ENCODE assay signal across 28 cellular contexts in genomic region chr7:100943693-100944092, GRCh38. TPM values are rescaled to one million over a fixed set of nuclear protein-coding genes. Genes with fewer than 3 reads are reported as not detected.
"Had no signal": no experiment of that assay in that cellular context is flagged by ENCODE, and none has a peak within 500 bp of the region (broad histone marks: within the 10 kb centered on the region; RNA-seq: fewer than 3 reads in every experiment).

No MANE protein-coding gene starts in this region.

- H3K27ac ChIP-seq: adrenal gland, ascending aorta, brain microvascular endothelial cell, neutrophil, ovary had no signal

- H3K9me3 Mint-ChIP-seq: natural killer cell treated with Interleukin-12 subunit alpha and Interleukin-12 subunit beta and Interleukin-15 and Interleukin-18, amount 100 ng/mL, for 72 hours had no signal

- ATAC-seq: activated CD8-positive, alpha-beta T cell treated with anti-CD3 and anti-CD28 coated beads for 36 hours; activated T-helper 17 cell treated with anti-CD3 and anti-CD28 coated beads, Interleukin-2, amount 50 U/mL, for 72 hours; esophagus mucosa; left ventricle myocardium superior; natural killer cell treated with Interleukin-12 subunit alpha and Interleukin-12 subunit beta and Interleukin-15 and Interleukin-18, amount 100 ng/mL, for 72 hours; stimulated activated naive B cell treated with anti-CD40 and anti-IgM and Interleukin-4, amounts not matched to agents 10 μg/mL and 1 μg/mL and 100 μg/mL, for 72 hours had no signal

- H3K27me3 ChIP-seq: adrenal gland, ascending aorta, brain microvascular endothelial cell, ovary, vagina had no signal

- H3K4me1 ChIP-seq: adrenal gland, ascending aorta, prostate gland had no signal

- H3K4me3 ChIP-seq: adrenal gland, ascending aorta, ovary, prostate gland, vagina had no signal

- H3K4me3 Mint-ChIP-seq: activated CD4-positive, alpha-beta T cell treated with anti-CD3 and anti-CD28 coated beads, Interleukin-2, amount 10 ng/mL, durations not matched to agents 7 days and 5 days; activated CD8-positive, alpha-beta T cell treated with anti-CD3 and anti-CD28 coated beads for 36 hours; activated naive CD8-positive, alpha-beta T cell; activated T-helper 17 cell treated with anti-CD3 and anti-CD28 coated beads, Interleukin-2, amount 50 U/mL, for 72 hours; natural killer cell treated with Interleukin-12 subunit alpha and Interleukin-12 subunit beta and Interleukin-15 and Interleukin-18, amount 100 ng/mL, for 72 hours; stimulated activated naive B cell treated with anti-CD40 and anti-IgM and Interleukin-4, amounts not matched to agents 10 μg/mL and 1 μg/mL and 100 μg/mL, for 72 hours had no signal

- H3K4me1 Mint-ChIP-seq: activated CD4-positive, alpha-beta T cell treated with anti-CD3 and anti-CD28 coated beads, Interleukin-2, amount 10 ng/mL, durations not matched to agents 7 days and 5 days; activated T-helper 17 cell treated with anti-CD3 and anti-CD28 coated beads, Interleukin-2, amount 50 U/mL, for 72 hours had no signal

- H3K9me3 ChIP-seq: adrenal gland, ascending aorta, neutrophil, ovary, prostate gland, vagina had no signal

- FAIRE-seq: endothelial cell of umbilical vein had no signal

- H3K27ac Mint-ChIP-seq: activated CD4-positive, alpha-beta T cell treated with anti-CD3 and anti-CD28 coated beads, Interleukin-2, amount 10 ng/mL, durations not matched to agents 7 days and 5 days; activated CD8-positive, alpha-beta T cell treated with anti-CD3 and anti-CD28 coated beads for 36 hours; activated naive CD8-positive, alpha-beta T cell; activated T-helper 17 cell treated with anti-CD3 and anti-CD28 coated beads, Interleukin-2, amount 50 U/mL, for 72 hours; natural killer cell treated with Interleukin-12 subunit alpha and Interleukin-12 subunit beta and Interleukin-15 and Interleukin-18, amount 100 ng/mL, for 72 hours; stimulated activated naive B cell treated with anti-CD40 and anti-IgM and Interleukin-4, amounts not matched to agents 10 μg/mL and 1 μg/mL and 100 μg/mL, for 72 hours had no signal

- DNase-seq: activated CD4-positive, alpha-beta T cell treated with anti-CD3 and anti-CD28 coated beads, Interleukin-2, amount 10 ng/mL, durations not matched to agents 7 days and 5 days; activated CD4-positive, CD25-positive, alpha-beta regulatory T cell treated with anti-CD3 and anti-CD28 coated beads, Interleukin-2, amount 50 U/mL, for 72 hours; activated CD8-positive, alpha-beta T cell treated with anti-CD3 and anti-CD28 coated beads for 36 hours; activated naive CD4-positive, alpha-beta T cell; activated T-cell treated with anti-CD3 and anti-CD28 coated beads, Interleukin-2, amount 50 U/mL, for 1 hour; adrenal gland; brain microvascular endothelial cell; caudate nucleus; effector memory CD4-positive, alpha-beta T cell; foreskin melanocyte; left ventricle myocardium superior; midbrain; ovary; stimulated activated CD4-positive, alpha-beta T cell treated with anti-CD3 and anti-CD28 coated beads, Interleukin-2, amount 100 ng/mL, for 48 hours; stimulated activated CD8-positive, alpha-beta memory T cell treated with anti-CD3 and anti-CD28 coated beads, Interleukin-4, amount 100 ng/mL, for 48 hours; stimulated activated naive B cell treated with anti-CD40 and anti-IgM and Interleukin-4, amounts not matched to agents 10 μg/mL and 1 μg/mL and 100 μg/mL, for 72 hours; trophoblast cell had no signal

- H3K36me3 Mint-ChIP-seq: activated naive CD8-positive, alpha-beta T cell; natural killer cell treated with Interleukin-12 subunit alpha and Interleukin-12 subunit beta and Interleukin-15 and Interleukin-18, amount 100 ng/mL, for 72 hours had no signal

- H3K36me3 ChIP-seq: adrenal gland, ascending aorta, brain microvascular endothelial cell, neutrophil, ovary, prostate gland, vagina had no signal

RNA-seq across cellular contexts. Expression of gene MUC3A, which starts 5.6 kb away (rescaled TPM):
- total RNA-seq: activated CD4-positive, alpha-beta T cell treated with anti-CD3 and anti-CD28 coated beads, Interleukin-2, amount 10 ng/mL, durations not matched to agents 7 days and 5 days; activated CD8-positive, alpha-beta T cell treated with anti-CD3 and anti-CD28 coated beads for 36 hours; ascending aorta; dermis microvascular lymphatic vessel endothelial cell; endothelial cell of umbilical vein; natural killer cell treated with Interleukin-12 subunit alpha and Interleukin-12 subunit beta and Interleukin-15 and Interleukin-18, amount 100 ng/mL, for 72 hours had no signal
- polyA plus RNA-seq: endothelial cell of umbilical vein had no signal

RNA-seq across cellular contexts. Expression of gene MUC12, which starts 25.7 kb away (rescaled TPM):
- total RNA-seq: activated CD4-positive, alpha-beta T cell treated with anti-CD3 and anti-CD28 coated beads, Interleukin-2, amount 10 ng/mL, durations not matched to agents 7 days and 5 days; dermis microvascular lymphatic vessel endothelial cell; endothelial cell of umbilical vein; left ventricle myocardium superior; natural killer cell treated with Interleukin-12 subunit alpha and Interleukin-12 subunit beta and Interleukin-15 and Interleukin-18, amount 100 ng/mL, for 72 hours; temporal lobe had no signal
- polyA plus RNA-seq: endothelial cell of umbilical vein had no signal

RNA-seq across cellular contexts. Expression of gene ACHE, which starts 48.0 kb away (rescaled TPM):
- total RNA-seq: activated CD4-positive, alpha-beta T cell treated with anti-CD3 and anti-CD28 coated beads, Interleukin-2, amount 10 ng/mL, durations not matched to agents 7 days and 5 days; activated T-helper 17 cell treated with anti-CD3 and anti-CD28 coated beads, Interleukin-2, amount 50 U/mL, for 72 hours had no signal
